Comparison of ENCODE assay signal across 1 cellular context in the genomic region with DNA sequence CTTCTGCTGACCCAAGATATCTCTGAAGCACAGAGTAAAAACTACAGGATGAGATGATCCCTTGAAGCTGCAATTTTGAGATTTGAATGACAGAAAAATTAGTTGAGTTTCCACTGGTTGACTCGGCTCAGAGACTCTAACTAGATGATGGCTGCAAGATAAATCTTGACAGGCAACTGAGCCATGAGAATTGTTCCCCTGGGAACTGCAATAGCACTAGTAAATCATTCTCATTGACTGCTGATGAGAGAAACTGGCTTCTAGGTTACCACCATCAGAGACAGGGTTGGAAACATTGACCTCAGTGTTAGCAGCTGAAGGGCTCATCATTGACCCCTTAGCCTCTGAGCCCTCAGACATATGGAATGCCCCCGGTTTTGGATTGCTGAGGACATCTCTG.
A peak's percentile ranks its signal among the peaks of the same experiment; 100 is the strongest.
TF ChIP-seq lines count a peak whose summit lies in the region.

No MANE protein-coding gene starts in this region.

TF ChIP-seq in HEK293T, 16 proteins besides CTCF, POLR2A, EP300 and RAD21:
- peak; percentile 69 for TF ChIP-seq PKNOX1 (IDR thresholded peaks at IDR 0.05)
- TF ChIP-seq CTBP1 (IDR thresholded peaks at IDR 0.05; ENCODE audit: borderline replicate concordance): no peak
